ENCODE assay signal across 1 cellular context in genomic region chr16:78277374-78277773, GRCh38.
TF ChIP-seq lines count a peak whose summit lies in the region.

No MANE protein-coding gene starts in this region.

TF ChIP-seq in WTC11, 78 proteins besides CTCF, POLR2A, EP300 and RAD21 (continued from another document):
- TF ChIP-seq ZNF396 (CRISPR knock-in tag; IDR thresholded peaks at IDR 0.05; ENCODE audit: borderline replicate concordance) = no peak
- no peak for TF ChIP-seq ATF3 (CRISPR knock-in tag; conservative IDR thresholded peaks at IDR 0.05)
- no peak for TF ChIP-seq ZNF232 (CRISPR knock-in tag; IDR thresholded peaks at IDR 0.05)
